Comparison of ENCODE assay signal across 24 cellular contexts in genomic region chr11:28729339-28729738, GRCh38.
"Had no signal": no experiment of that assay in that cellular context is flagged by ENCODE, and none has a peak within 500 bp of the region (broad histone marks: within the 10 kb centered on the region; RNA-seq: fewer than 3 reads in every experiment).

No MANE protein-coding gene starts in this region.

- DNase-seq: activated B cell treated with CpG ODN at 0.5 μM for 24 hours; activated CD4-positive, alpha-beta memory T cell treated with anti-CD3 and anti-CD28 coated beads for 36 hours; activated CD4-positive, alpha-beta T cell treated with anti-CD3 and anti-CD28 coated beads, Interleukin-2, amount 10 ng/mL, durations not matched to agents 7 days and 5 days; activated CD8-positive, alpha-beta memory T cell treated with anti-CD3 and anti-CD28 coated beads for 24 hours; activated effector memory CD4-positive, alpha-beta T cell treated with anti-CD3 and anti-CD28 coated beads, Interleukin-2, amount 50 U/mL, for 16 hours; activated naive CD4-positive, alpha-beta T cell treated with Interleukin-2 at 50 U/mL for 16 hours; activated naive CD8-positive, alpha-beta T cell treated with anti-CD3 and anti-CD28 coated beads, Interleukin-2, amount 50 U/mL, for 24 hours; activated T-cell treated with anti-CD3 and anti-CD28 coated beads, Interleukin-2, amount 50 U/mL, for 4 hours; amniotic stem cell; central memory CD4-positive, alpha-beta T cell; MG63; MV-4-11; NCI-H1092 treated with DMSO at 0.1 percent for 48 hours; NCI-H1417 treated with DMSO at 0.1 percent for 48 hours; NCI-H1694; NCI-H2081; NCI-H2227 treated with DMSO at 0.1 percent for 48 hours; NCI-H526; T-cell; T-helper 2 cell; T1000 had no signal

- ATAC-seq: activated naive CD4-positive, alpha-beta T cell treated with anti-CD3 and anti-CD28 coated beads, Interleukin-2, amount 50 U/mL, for 72 hours; activated naive CD8-positive, alpha-beta T cell treated with anti-CD3 and anti-CD28 coated beads, Interleukin-2, amount 50 U/mL, for 24 hours; activated T-cell treated with anti-CD3 and anti-CD28 coated beads, Interleukin-2, amount 50 U/mL, for 4 hours; body of pancreas; Right ventricle myocardium inferior; T-cell had no signal
